In the genomic region with DNA sequence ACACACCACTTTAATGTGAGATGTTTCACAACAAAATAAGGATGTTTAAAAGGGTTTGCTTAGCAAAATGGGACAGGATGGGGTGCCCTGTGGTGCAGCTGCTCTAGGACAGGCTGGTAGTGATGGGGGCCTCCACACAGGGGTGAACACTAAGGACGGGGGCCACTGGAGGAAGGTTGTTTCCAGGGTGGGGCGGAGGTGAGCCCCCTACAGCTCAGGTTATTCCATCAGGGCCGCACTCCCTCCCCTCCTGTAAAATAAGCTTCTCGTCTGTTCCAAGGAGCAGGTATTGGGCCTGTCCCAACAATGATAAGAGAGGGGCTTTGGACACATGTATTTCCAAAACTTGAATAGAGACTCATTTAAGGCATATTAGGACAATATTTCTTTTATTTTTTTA, we compare ENCODE assay signal across 17 cellular contexts. TPM values are rescaled to one million over a fixed set of nuclear protein-coding genes. Genes with fewer than 3 reads are reported as not detected.
A peak's percentile ranks its signal among the peaks of the same experiment; 100 is the strongest.
DNase-seq lines count a peak whose midpoint lies in the region; ATAC-seq and TF ChIP-seq lines count a peak whose summit lies in the region.
"Had no signal": no experiment of that assay in that cellular context is flagged by ENCODE, and none has a peak within 500 bp of the region (broad histone marks: within the 10 kb centered on the region; RNA-seq: fewer than 3 reads in every experiment).

No MANE protein-coding gene starts in this region.

- H3K36me3 ChIP-seq in RWPE2 (ENCODE audit: low read depth) = peaks cover 11% of the 10 kb centered on the region
- H3K36me3 ChIP-seq in osteoblast (ENCODE audit: insufficient read depth, low read length) = no peaks in the 10 kb centered on the region

- no peaks in the 10 kb centered on the region for H3K79me2 ChIP-seq in osteoblast (ENCODE audit: insufficient read depth, low read length)

- no peak overlapping the region for H3K27ac ChIP-seq in CD4-positive, alpha-beta T cell (ENCODE audit: low read depth, low read length)
- H3K27ac ChIP-seq in RWPE2 (ENCODE audit: poor library complexity, severe bottlenecking) = no peak overlapping the region
- H3K27ac ChIP-seq in osteoblast (ENCODE audit: low read depth, low read length) = no peak overlapping the region
- H3K27ac ChIP-seq: BLaER1 had no signal

- no peaks in the 10 kb centered on the region for H3K27me3 Mint-ChIP-seq in CD4-positive, alpha-beta T cell
- H3K27me3 Mint-ChIP-seq: CD4-positive, CD25-positive, alpha-beta regulatory T cell had no signal

- H3K4me2 ChIP-seq in osteoblast (ENCODE audit: insufficient read depth, low read length) = no peak overlapping the region
- H3K4me2 ChIP-seq: BLaER1 had no signal

- no peaks in the 10 kb centered on the region for H3K9me3 Mint-ChIP-seq in CD4-positive, alpha-beta T cell
- H3K9me3 Mint-ChIP-seq: CD14-positive monocyte; CD4-positive, CD25-positive, alpha-beta regulatory T cell; CD8-positive, alpha-beta T cell had no signal

- H3K4me3 ChIP-seq in RWPE2 (ENCODE audit: severe bottlenecking) (no peak overlapping the region), osteoblast (ENCODE audit: insufficient read depth, low read length) (no peak overlapping the region)
- H3K4me3 ChIP-seq: BLaER1 had no signal

- no peak for ATAC-seq in CD4-positive, alpha-beta T cell (ENCODE audit: poor library complexity)
- no peak for ATAC-seq in RWPE2 (ENCODE audit: low read depth)
- ATAC-seq in GM18868 (IDR thresholded peaks at IDR 0.05; ENCODE audit: unreplicated experiment) = no peak
- ATAC-seq: CD8-positive, alpha-beta T cell had no signal

- H3K4me1 Mint-ChIP-seq in CD4-positive, alpha-beta T cell (ENCODE audit: low read depth) = peaks cover 27% of the 10 kb centered on the region

- TF ChIP-seq CTCF in CD4-positive, alpha-beta T cell (IDR thresholded peaks at IDR 0.05) = no peak
- TF ChIP-seq CTCF in RWPE2 (IDR thresholded peaks at IDR 0.05; ENCODE audit: poor library complexity, severe bottlenecking) (no peak), osteoblast (IDR thresholded peaks at IDR 0.05; ENCODE audit: extremely low read depth, low read depth, low read length) (no peak)

- CTCF ChIA-PET in CD4-positive, alpha-beta T cell (lab: Charles Lee) = no interaction called here

- H3K27me3 ChIP-seq in CD4-positive, alpha-beta T cell (ENCODE audit: control insufficient read depth, insufficient read depth, low read length) = no peaks in the 10 kb centered on the region
- H3K27me3 ChIP-seq in RWPE2 (ENCODE audit: insufficient read depth, poor library complexity, severe bottlenecking) (no peaks in the 10 kb centered on the region), osteoblast (ENCODE audit: insufficient read depth, low read length) (no peaks in the 10 kb centered on the region)
- H3K27me3 ChIP-seq: BE2C, BLaER1 had no signal

- no peak overlapping the region for H3K27ac Mint-ChIP-seq in CD4-positive, alpha-beta T cell
- H3K27ac Mint-ChIP-seq: CD8-positive, alpha-beta T cell had no signal

- DNase-seq in CD4-positive, alpha-beta T cell = no peak
- peak; percentile 36 for DNase-seq in RWPE2 (ENCODE audit: low spot score)
- DNase-seq in osteoblast (ENCODE audit: insufficient read length, low spot score, missing footprints) = peak; percentile 61
- no peak for DNase-seq in NCI-H2081 (lab: John Stamatoyannopoulos, UW)
- DNase-seq: 8988T; ACHN; BE2C; C1 segment of cervical spinal cord; Caco-2; Calu3; CD8-positive, alpha-beta T cell; DMS79 treated with DMSO at 0.1 percent for 48 hours; GF-D8 had no signal

- H3K9me3 ChIP-seq in CD4-positive, alpha-beta T cell (ENCODE audit: control insufficient read depth, low read length) = no peaks in the 10 kb centered on the region
- no peaks in the 10 kb centered on the region for H3K9me3 ChIP-seq in RWPE2 (ENCODE audit: severe bottlenecking)
- H3K9me3 ChIP-seq in osteoblast (ENCODE audit: low read depth, low read length) = no peaks in the 10 kb centered on the region
- H3K9me3 ChIP-seq: BE2C, BLaER1, Caco-2 had no signal

- no peak overlapping the region for H2AFZ ChIP-seq in osteoblast (ENCODE audit: low read length)

- peak overlapping the region; percentile 13 for H3K4me3 Mint-ChIP-seq in CD4-positive, alpha-beta T cell
- H3K4me3 Mint-ChIP-seq: CD14-positive monocyte; CD8-positive, alpha-beta T cell had no signal

- H3K4me1 ChIP-seq in RWPE2 (ENCODE audit: insufficient read depth, poor library complexity, severe bottlenecking) (peaks cover 7% of the 10 kb centered on the region), osteoblast (ENCODE audit: insufficient read depth, low read length) (peaks cover 13% of the 10 kb centered on the region)

- POLR2A ChIA-PET in CD4-positive, alpha-beta T cell (lab: Charles Lee) = interaction anchor here (1.0 kb wide), 1 partner anchor 82 kb away, joined by 3 read pairs; a partner anchor contains a TSS

- intact Hi-C loops in CD4-positive, alpha-beta T cell (cut with DNase I, micrococcal nuclease) = loop anchor here (5.0 to 10.0 kb wide), 5 partner anchors 36 to 381 kb away; a partner anchor contains a TSS

- peaks cover 29% of the 10 kb centered on the region for H3K36me3 Mint-ChIP-seq in CD4-positive, alpha-beta T cell (ENCODE audit: low read depth)

- H4K20me1 ChIP-seq in osteoblast (ENCODE audit: insufficient read depth, low read length) = peaks cover 53% of the 10 kb centered on the region

RNA-seq across cellular contexts. Expression of a gene that starts 1.9 kb away (rescaled TPM):
- 10 to 100 TPM; 27.8 to 31.2 TPM for total RNA-seq in CD4-positive, alpha-beta T cell
- 13.0 and 20.3 TPM in 2 replicates for total RNA-seq in osteoblast

RNA-seq across cellular contexts. Expression of a gene that starts 2.1 kb away (rescaled TPM):
- 10 to 100 TPM; 12.9 to 13.7 TPM for total RNA-seq in CD4-positive, alpha-beta T cell
- total RNA-seq in osteoblast = 25.3 and 27.4 TPM in 2 replicates

RNA-seq across cellular contexts. Expression of a gene that starts 34.3 kb away (rescaled TPM):
- 10 to 100 TPM; 60.2 to 62.4 TPM for total RNA-seq in CD4-positive, alpha-beta T cell
- total RNA-seq in osteoblast = 72.4 and 75.1 TPM in 2 replicates

RNA-seq across cellular contexts. Expression of a gene that starts 42.3 kb away (rescaled TPM):
- total RNA-seq in CD4-positive, alpha-beta T cell = 10 to 100 TPM; 57.1 to 62.0 TPM
- 34.4 and 36.8 TPM in 2 replicates for total RNA-seq in osteoblast

RNA-seq across cellular contexts. Expression of a gene that starts 44.7 kb away (rescaled TPM):
- total RNA-seq in CD4-positive, alpha-beta T cell = not detected
- not detected in 2 replicates for total RNA-seq in osteoblast
- total RNA-seq: Calu3; CD4-positive, CD25-positive, alpha-beta regulatory T cell; CD8-positive, alpha-beta T cell had no signal

Comparison
In these comparisons a context has a peak if more than half of its experiments do, and no peak if none do; other contexts are left out.
1. DNase-seq: peak in RWPE2 (single experiment) and osteoblast (single experiment); none in CD4-positive, alpha-beta T cell (0 of 10) and NCI-H2081 (0 of 2).